ENCODE assay signal across 20 cellular contexts in genomic region chr3:126060613-126061145, GRCh38.
"Had no signal": no experiment of that assay in that cellular context is flagged by ENCODE, and none has a peak within 500 bp of the region (broad histone marks: within the 10 kb centered on the region; RNA-seq: fewer than 3 reads in every experiment).

No MANE protein-coding gene starts in this region.

- H3K27me3 ChIP-seq: brain microvascular endothelial cell, cardiac muscle cell, Peyer's patch had no signal

- DNase-seq: activated CD4-positive, alpha-beta T cell treated with anti-CD3 and anti-CD28 coated beads for 4 hours; activated CD4-positive, alpha-beta T cell treated with anti-CD3 and anti-CD28 coated beads, Interleukin-2, amount 50 U/mL, for 4 hours; activated CD8-positive, alpha-beta memory T cell treated with anti-CD3 and anti-CD28 coated beads, Interleukin-2, amount 10 ng/mL, durations not matched to agents 7 days and 5 days; activated effector memory CD4-positive, alpha-beta T cell treated with Interleukin-2 at 50 U/mL for 16 hours; activated naive CD4-positive, alpha-beta T cell treated with Interleukin-2 at 50 U/mL for 16 hours; activated T-cell treated with anti-CD3 and anti-CD28 coated beads, Interleukin-2, amount 50 U/mL, for 24 hours; brain microvascular endothelial cell; Kasumi-1; KBM-7; NCI-H1105 treated with DMSO at 0.1 percent for 48 hours; NCI-H1436 treated with DMSO at 0.1 percent for 48 hours; NCI-H187; NCI-H2081; NCI-H510A treated with DMSO at 0.1 percent for 48 hours; NCI-H69; Peyer's patch; SHP77 treated with DMSO at 0.1 percent for 48 hours had no signal

- H3K36me3 ChIP-seq: brain microvascular endothelial cell, cardiac muscle cell, Peyer's patch had no signal

- H3K4me3 ChIP-seq: cardiac muscle cell, Peyer's patch had no signal

- H3K9me3 ChIP-seq: Peyer's patch had no signal

- ATAC-seq: activated CD4-positive, CD25-positive, alpha-beta regulatory T cell treated with anti-CD3 and anti-CD28 coated beads, Interleukin-2, amount 50 U/mL, for 24 hours; activated CD8-positive, alpha-beta memory T cell treated with anti-CD3 and anti-CD28 coated beads, Interleukin-2, amount 10 ng/mL, durations not matched to agents 7 days and 5 days had no signal

- H3K27ac ChIP-seq: brain microvascular endothelial cell, cardiac muscle cell, Peyer's patch, RWPE1 had no signal
